ENCODE assay signal across 1 cellular context in the genomic region with DNA sequence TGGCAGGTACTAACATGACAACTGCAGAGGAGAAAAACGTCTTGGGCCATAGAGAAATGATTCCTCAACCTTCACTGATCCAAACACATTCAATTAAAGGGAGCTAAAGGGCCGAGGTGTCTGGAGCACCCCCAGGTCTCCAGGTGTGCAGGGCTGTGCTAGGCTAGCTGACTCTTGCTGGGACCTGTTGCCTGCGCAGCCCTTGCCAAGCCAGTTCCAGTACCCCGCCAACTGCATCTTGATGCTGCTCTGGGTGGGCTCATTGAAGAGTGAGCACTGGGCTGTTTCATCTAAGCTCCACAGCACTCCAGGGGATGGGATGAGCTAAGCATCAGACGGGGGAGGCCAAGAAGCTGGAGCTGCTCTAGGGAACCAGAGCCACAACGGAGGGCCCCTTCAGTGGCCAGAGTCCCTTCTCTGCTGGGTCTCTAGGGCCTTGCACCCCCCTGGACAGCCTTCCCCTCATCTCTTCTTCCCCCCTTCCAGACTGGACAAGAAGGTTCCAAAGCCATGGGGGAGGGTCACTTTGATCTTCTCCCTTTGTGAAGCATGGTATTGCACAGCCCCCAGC.
TF ChIP-seq lines count a peak whose summit lies in the region.

No MANE protein-coding gene starts in this region.

TF ChIP-seq in K562, 482 proteins besides CTCF, POLR2A, EP300 and RAD21:
- no peak for TF ChIP-seq SAFB (IDR thresholded peaks at IDR 0.05; ENCODE audit: borderline replicate concordance, low read depth, low read length)
- TF ChIP-seq, protein P1, sequence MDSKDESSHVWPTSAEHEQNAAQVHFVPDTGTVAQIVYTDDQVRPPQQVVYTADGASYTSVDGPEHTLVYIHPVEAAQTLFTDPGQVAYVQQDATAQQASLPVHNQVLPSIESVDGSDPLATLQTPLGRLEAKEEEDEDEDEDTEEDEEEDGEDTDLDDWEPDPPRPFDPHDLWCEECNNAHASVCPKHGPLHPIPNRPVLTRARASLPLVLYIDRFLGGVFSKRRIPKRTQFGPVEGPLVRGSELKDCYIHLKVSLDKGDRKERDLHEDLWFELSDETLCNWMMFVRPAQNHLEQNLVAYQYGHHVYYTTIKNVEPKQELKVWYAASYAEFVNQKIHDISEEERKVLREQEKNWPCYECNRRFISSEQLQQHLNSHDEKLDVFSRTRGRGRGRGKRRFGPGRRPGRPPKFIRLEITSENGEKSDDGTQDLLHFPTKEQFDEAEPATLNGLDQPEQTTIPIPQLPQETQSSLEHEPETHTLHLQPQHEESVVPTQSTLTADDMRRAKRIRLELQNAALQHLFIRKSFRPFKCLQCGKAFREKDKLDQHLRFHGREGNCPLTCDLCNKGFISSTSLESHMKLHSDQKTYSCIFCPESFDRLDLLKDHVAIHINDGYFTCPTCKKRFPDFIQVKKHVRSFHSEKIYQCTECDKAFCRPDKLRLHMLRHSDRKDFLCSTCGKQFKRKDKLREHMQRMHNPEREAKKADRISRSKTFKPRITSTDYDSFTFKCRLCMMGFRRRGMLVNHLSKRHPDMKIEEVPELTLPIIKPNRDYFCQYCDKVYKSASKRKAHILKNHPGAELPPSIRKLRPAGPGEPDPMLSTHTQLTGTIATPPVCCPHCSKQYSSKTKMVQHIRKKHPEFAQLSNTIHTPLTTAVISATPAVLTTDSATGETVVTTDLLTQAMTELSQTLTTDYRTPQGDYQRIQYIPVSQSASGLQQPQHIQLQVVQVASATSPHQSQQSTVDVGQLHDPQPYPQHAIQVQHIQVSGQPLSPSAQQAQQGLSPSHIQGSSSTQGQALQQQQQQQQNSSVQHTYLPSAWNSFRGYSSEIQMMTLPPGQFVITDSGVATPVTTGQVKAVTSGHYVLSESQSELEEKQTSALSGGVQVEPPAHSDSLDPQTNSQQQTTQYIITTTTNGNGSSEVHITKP (IDR thresholded peaks at IDR 0.05; ENCODE audit: partially characterized antibody), result peak; percentile 18
